In the genomic region with DNA sequence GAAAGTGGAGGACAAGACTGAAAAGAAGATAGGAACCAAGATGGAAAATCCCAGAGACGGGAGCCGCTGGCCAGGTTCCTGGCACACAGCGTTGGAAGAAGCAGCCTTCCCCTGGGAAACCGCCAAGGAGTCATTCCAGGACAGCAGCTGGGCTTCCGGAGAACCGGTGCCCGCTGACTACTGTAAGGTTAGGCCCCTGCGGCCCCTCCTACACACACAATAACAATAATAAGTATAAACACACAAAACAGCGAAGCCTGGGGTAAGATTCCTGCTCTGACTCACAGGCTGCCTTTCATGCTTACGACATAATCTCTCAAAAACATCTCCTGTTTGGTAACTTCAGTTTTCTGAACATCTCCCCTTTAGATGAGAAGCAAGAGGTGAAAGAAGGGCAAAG, we compare ENCODE assay signal across 1 cellular context.
TF ChIP-seq lines count a peak whose summit lies in the region.

No MANE protein-coding gene starts in this region.

TF ChIP-seq in HEK293, 187 proteins besides CTCF, POLR2A, EP300 and RAD21 (continued from another document):
- TF ChIP-seq, protein P1, sequence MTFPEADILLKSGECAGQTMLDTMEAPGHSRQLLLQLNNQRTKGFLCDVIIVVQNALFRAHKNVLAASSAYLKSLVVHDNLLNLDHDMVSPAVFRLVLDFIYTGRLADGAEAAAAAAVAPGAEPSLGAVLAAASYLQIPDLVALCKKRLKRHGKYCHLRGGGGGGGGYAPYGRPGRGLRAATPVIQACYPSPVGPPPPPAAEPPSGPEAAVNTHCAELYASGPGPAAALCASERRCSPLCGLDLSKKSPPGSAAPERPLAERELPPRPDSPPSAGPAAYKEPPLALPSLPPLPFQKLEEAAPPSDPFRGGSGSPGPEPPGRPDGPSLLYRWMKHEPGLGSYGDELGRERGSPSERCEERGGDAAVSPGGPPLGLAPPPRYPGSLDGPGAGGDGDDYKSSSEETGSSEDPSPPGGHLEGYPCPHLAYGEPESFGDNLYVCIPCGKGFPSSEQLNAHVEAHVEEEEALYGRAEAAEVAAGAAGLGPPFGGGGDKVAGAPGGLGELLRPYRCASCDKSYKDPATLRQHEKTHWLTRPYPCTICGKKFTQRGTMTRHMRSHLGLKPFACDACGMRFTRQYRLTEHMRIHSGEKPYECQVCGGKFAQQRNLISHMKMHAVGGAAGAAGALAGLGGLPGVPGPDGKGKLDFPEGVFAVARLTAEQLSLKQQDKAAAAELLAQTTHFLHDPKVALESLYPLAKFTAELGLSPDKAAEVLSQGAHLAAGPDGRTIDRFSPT (tag by site-specific recombination; IDR thresholded peaks at IDR 0.05), result no peak
- TF ChIP-seq ZFP3 (tag by site-specific recombination; IDR thresholded peaks at IDR 0.05; ENCODE audit: low read depth), result no peak
- TF ChIP-seq ZNF169 (tag by site-specific recombination; IDR thresholded peaks at IDR 0.05), result no peak
- TF ChIP-seq ZFHX2 (tag by site-specific recombination; conservative IDR thresholded peaks at IDR 0.05), result no peak
- no peak for TF ChIP-seq ZNF19 (tag by site-specific recombination; IDR thresholded peaks at IDR 0.05; ENCODE audit: low read depth)
- TF ChIP-seq, protein P2, sequence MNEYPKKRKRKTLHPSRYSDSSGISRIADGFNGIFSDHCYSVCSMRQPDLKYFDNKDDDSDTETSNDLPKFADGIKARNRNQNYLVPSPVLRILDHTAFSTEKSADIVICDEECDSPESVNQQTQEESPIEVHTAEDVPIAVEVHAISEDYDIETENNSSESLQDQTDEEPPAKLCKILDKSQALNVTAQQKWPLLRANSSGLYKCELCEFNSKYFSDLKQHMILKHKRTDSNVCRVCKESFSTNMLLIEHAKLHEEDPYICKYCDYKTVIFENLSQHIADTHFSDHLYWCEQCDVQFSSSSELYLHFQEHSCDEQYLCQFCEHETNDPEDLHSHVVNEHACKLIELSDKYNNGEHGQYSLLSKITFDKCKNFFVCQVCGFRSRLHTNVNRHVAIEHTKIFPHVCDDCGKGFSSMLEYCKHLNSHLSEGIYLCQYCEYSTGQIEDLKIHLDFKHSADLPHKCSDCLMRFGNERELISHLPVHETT (tag by site-specific recombination; IDR thresholded peaks at IDR 0.05), result no peak
- TF ChIP-seq, protein P3, sequence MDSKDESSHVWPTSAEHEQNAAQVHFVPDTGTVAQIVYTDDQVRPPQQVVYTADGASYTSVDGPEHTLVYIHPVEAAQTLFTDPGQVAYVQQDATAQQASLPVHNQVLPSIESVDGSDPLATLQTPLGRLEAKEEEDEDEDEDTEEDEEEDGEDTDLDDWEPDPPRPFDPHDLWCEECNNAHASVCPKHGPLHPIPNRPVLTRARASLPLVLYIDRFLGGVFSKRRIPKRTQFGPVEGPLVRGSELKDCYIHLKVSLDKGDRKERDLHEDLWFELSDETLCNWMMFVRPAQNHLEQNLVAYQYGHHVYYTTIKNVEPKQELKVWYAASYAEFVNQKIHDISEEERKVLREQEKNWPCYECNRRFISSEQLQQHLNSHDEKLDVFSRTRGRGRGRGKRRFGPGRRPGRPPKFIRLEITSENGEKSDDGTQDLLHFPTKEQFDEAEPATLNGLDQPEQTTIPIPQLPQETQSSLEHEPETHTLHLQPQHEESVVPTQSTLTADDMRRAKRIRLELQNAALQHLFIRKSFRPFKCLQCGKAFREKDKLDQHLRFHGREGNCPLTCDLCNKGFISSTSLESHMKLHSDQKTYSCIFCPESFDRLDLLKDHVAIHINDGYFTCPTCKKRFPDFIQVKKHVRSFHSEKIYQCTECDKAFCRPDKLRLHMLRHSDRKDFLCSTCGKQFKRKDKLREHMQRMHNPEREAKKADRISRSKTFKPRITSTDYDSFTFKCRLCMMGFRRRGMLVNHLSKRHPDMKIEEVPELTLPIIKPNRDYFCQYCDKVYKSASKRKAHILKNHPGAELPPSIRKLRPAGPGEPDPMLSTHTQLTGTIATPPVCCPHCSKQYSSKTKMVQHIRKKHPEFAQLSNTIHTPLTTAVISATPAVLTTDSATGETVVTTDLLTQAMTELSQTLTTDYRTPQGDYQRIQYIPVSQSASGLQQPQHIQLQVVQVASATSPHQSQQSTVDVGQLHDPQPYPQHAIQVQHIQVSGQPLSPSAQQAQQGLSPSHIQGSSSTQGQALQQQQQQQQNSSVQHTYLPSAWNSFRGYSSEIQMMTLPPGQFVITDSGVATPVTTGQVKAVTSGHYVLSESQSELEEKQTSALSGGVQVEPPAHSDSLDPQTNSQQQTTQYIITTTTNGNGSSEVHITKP (tag by site-specific recombination; IDR thresholded peaks at IDR 0.05), result peak; percentile 32; the same call in 1 of the 2 replicates
- TF ChIP-seq ZNF785 (tag by site-specific recombination; IDR thresholded peaks at IDR 0.05), result no peak
